In the genomic region with DNA sequence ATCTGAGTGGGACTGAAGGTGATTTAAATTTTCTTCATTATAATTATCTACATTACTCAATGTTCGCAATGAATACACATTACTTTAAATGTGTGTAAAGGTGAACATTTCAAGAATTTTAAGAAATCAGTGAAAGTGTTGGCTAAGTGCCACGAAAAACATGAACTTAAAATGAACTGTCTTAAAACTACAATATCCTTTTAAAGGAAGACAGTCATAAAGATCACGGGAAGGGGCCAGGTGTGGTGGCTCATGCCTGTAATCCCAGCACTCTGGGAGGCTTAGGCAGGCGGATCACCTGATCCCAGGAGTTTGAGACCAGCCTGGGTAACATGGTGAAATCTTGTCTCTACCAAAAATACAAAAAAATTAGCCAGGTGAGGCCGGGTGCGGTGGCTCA, we compare ENCODE assay signal across 18 cellular contexts. TPM values are rescaled to one million over a fixed set of nuclear protein-coding genes. Genes with fewer than 3 reads are reported as not detected.
A peak's percentile ranks its signal among the peaks of the same experiment; 100 is the strongest.
DNase-seq lines count a peak whose midpoint lies in the region; ATAC-seq and TF ChIP-seq lines count a peak whose summit lies in the region.
"Had no signal": no experiment of that assay in that cellular context is flagged by ENCODE, and none has a peak within 500 bp of the region (broad histone marks: within the 10 kb centered on the region; RNA-seq: fewer than 3 reads in every experiment).

No MANE protein-coding gene starts in this region.

- peak; percentile 35 for ATAC-seq in mucosa of descending colon
- ATAC-seq: activated T-helper 17 cell treated with anti-CD3 and anti-CD28 coated beads, Interleukin-2, amount 50 U/mL, for 72 hours; K562 had no signal

- no peak overlapping the region for H3K4me3 ChIP-seq in choroid plexus epithelial cell (ENCODE audit: low read depth, low read length)
- H3K4me3 ChIP-seq in mucosa of descending colon, result no peak overlapping the region
- H3K4me3 ChIP-seq: K562 had no signal

- intact Hi-C loops in mucosa of descending colon (cut with DNase I, micrococcal nuclease), result no loop called here

- no peaks in the 10 kb centered on the region for H3K9me3 ChIP-seq in mucosa of descending colon

- DNase-seq in EH (ENCODE audit: low read depth) (peak; percentile 48), NCI-H226 (peak; percentile 33), choroid plexus epithelial cell (ENCODE audit: low read depth) (peak; percentile 90), mucosa of descending colon (peak in 1 of 3 donors; percentile 18), midbrain (lab: John Stamatoyannopoulos, UW) (no peak), SKM-1 treated with dmso at 0.1 percent for 144 hours (lab: John Stamatoyannopoulos, UW; ENCODE audit: unreplicated experiment) (no peak), T-helper 2 cell (no peak)
- no peak for DNase-seq in stimulated activated CD4-positive, alpha-beta T cell treated with anti-CD3 and anti-CD28 coated beads, Interleukin-4, amount 100 ng/mL, for 4 hours
- DNase-seq: activated CD4-positive, alpha-beta T cell treated with anti-CD3 and anti-CD28 coated beads for 48 hours; activated naive CD8-positive, alpha-beta T cell treated with anti-CD3 and anti-CD28 coated beads, Interleukin-2, amount 10 ng/mL, durations not matched to agents 7 days and 5 days; CD4-positive, alpha-beta memory T cell; DMS53; MV-4-11; NCI-H2081; nephron progenitor cell; trophoblast cell had no signal

- H3K4me1 ChIP-seq in mucosa of descending colon (ENCODE audit: low read depth), result peaks cover 4% of the 10 kb centered on the region

- no peaks in the 10 kb centered on the region for H3K36me3 ChIP-seq in mucosa of descending colon (ENCODE audit: low read depth)

- no peak for TF ChIP-seq CTCF in choroid plexus epithelial cell (conservative IDR thresholded peaks at IDR 0.05; ENCODE audit: low read depth, low read length)
- TF ChIP-seq CTCF in mucosa of descending colon (IDR thresholded peaks at IDR 0.05), result no peak

RNA-seq across cellular contexts. Expression of gene MOK, which starts 11.2 kb away (rescaled TPM):
- 10 to 100 TPM in 1 of 3 donors, 1 to 10 TPM in 2; 6.2 to 11.2 (median 7.4) TPM for total RNA-seq in mucosa of descending colon

RNA-seq across cellular contexts. Expression of gene ZNF839, which starts 25.8 kb away (rescaled TPM):
- total RNA-seq in mucosa of descending colon, result 10 to 100 TPM in 1 of 3 donors, 1 to 10 TPM in 2; 9.5 to 12.4 (median 9.7) TPM

Comparison
In these comparisons a context has a peak if more than half of its experiments do, and no peak if none do; other contexts are left out.
1. DNase-seq: peak in EH (single experiment), NCI-H226 (single experiment) and choroid plexus epithelial cell (single experiment); none in midbrain (single experiment), SKM-1 treated with dmso at 0.1 percent for 144 hours (single experiment), stimulated activated CD4-positive, alpha-beta T cell treated with anti-CD3 and anti-CD28 coated beads, Interleukin-4, amount 100 ng/mL, for 4 hours (0 of 2) and T-helper 2 cell (0 of 5).